ENCODE assay signal across 8 cellular contexts in genomic region chr15:34341922-34342736, GRCh38. TPM values are rescaled to one million over a fixed set of nuclear protein-coding genes. Genes with fewer than 3 reads are reported as not detected.
A peak's percentile ranks its signal among the peaks of the same experiment; 100 is the strongest.
DNase-seq lines count a peak whose midpoint lies in the region; ATAC-seq, FAIRE-seq and TF ChIP-seq lines count a peak whose summit lies in the region.

No MANE protein-coding gene starts in this region.

- H2BK120ac ChIP-seq in IMR-90 (ENCODE audit: low read depth, low read length) = no peak overlapping the region

- H3K4me3 ChIP-seq in AG10803 (ENCODE audit: low read length) = peak overlapping the region; percentile 99
- H3K4me3 ChIP-seq in IMR-90 (ENCODE audit: insufficient read depth, low read depth, low read length) = peak overlapping the region; percentile 90
- peak overlapping the region; percentile 94 for H3K4me3 ChIP-seq in choroid plexus epithelial cell (ENCODE audit: low read depth, low read length)
- H3K4me3 ChIP-seq in muscle layer of duodenum (ENCODE audit: low read depth in 1 of 2, low read length in 2 of 2) = peak overlapping the region; percentile 76 to 92

- BruUV-seq in IMR-90 (replicated peaks; lab: Mats Ljungman, UMichigan) = TSS peak; percentile 78

- intact Hi-C loops in IMR-90 (cut with micrococcal nuclease) = no loop called here

- H4K91ac ChIP-seq in IMR-90 (ENCODE audit: insufficient read depth, low read depth, low read length) = 0 out of 2 replicates have a peak overlapping the region, but pooled peaks have one; percentile 16

- H2BK20ac ChIP-seq in IMR-90 (ENCODE audit: low read depth, low read length) = no peak overlapping the region

- FAIRE-seq in GM12892 (lab: Jason Lieb, UNC) (no peak), GM12891 (lab: Jason Lieb, UNC) (no peak)

- H3K27ac ChIP-seq in IMR-90 (ENCODE audit: insufficient read depth, low read length) = peak overlapping the region; percentile 90
- H3K27ac ChIP-seq in muscle layer of duodenum (ENCODE audit: low read length) = peak overlapping the region; percentile 95

- H2BK5ac ChIP-seq in IMR-90 (ENCODE audit: low read depth, low read length, poor library complexity, severe bottlenecking) = no peak overlapping the region

- no peak for DNase-seq in AG10803 (ENCODE audit: low read depth)
- no peak for DNase-seq in IMR-90
- DNase-seq in choroid plexus epithelial cell (ENCODE audit: low read depth) = no peak
- no peak for DNase-seq in GM12892 (ENCODE audit: insufficient read length)
- no peak for DNase-seq in stimulated activated CD4-positive, alpha-beta T cell treated with anti-CD3 and anti-CD28 coated beads, Interleukin-4, amount 100 ng/mL, for 24 hours
- no peak for DNase-seq in GM12891 (ENCODE audit: insufficient read length, low spot score)
- no peak for DNase-seq in hippocampal formation (lab: John Stamatoyannopoulos, UW)

- H3K9me1 ChIP-seq in IMR-90 (ENCODE audit: insufficient read depth, low read length) = 0 out of 2 replicates have a peak, but pooled peaks cover 3% of the 10 kb centered on the region

- TF ChIP-seq RAD21 in IMR-90 (IDR thresholded peaks at IDR 0.05; ENCODE audit: low read length) = no peak

- WGBS in IMR-90 (ENCODE audit: extremely low coverage in 2 of 2, insufficient read length in 1 of 2), 2 experiments = 66% methylated on average over 13 of the region's 36 CpGs; no CpG with 5 or more reads in 1 of the 2 experiments

- H3K18ac ChIP-seq in IMR-90 (ENCODE audit: low read depth, low read length) = no peak overlapping the region

- dilution Hi-C loops in IMR-90 (cut with HindIII; ENCODE audit: low sequenced_read_pairs, unreplicated experiment) = no loop called here

- H3K14ac ChIP-seq in IMR-90 (replicated peaks; ENCODE audit: low read depth, low read length) = no peak overlapping the region

- H3K4me1 ChIP-seq in IMR-90 (ENCODE audit: control insufficient read depth, insufficient read depth, low read length) (peaks cover 4% of the 10 kb centered on the region), muscle layer of duodenum (ENCODE audit: control insufficient read depth in 1 of 2, insufficient read depth in 2 of 2, low read length in 2 of 2) (peaks cover 0 to 11% of the 10 kb centered on the region in 2 donors)

- POLR2A ChIA-PET in IMR-90 (lab: Charles Lee; ENCODE audit: unreplicated experiment) = interaction anchor here (0.6 to 0.7 kb wide), 2 partner anchors 30 to 245 kb away, joined by 3 to 16 read pairs; no protein-coding TSS in a partner anchor

- peak overlapping the region; percentile 76 for H3K4me2 ChIP-seq in IMR-90 (ENCODE audit: low read depth, low read length)

- peak overlapping the region; percentile 77 for H2AK9ac ChIP-seq in IMR-90 (replicated peaks; ENCODE audit: low read depth, low read length, poor library complexity)

- no peak overlapping the region for H3K56ac ChIP-seq in IMR-90 (ENCODE audit: extremely low read depth, insufficient read depth, low read length)

- H3K27me3 ChIP-seq in IMR-90 (ENCODE audit: control insufficient read depth, insufficient read depth, low read length) = no peaks in the 10 kb centered on the region
- no peaks in the 10 kb centered on the region for H3K27me3 ChIP-seq in muscle layer of duodenum (ENCODE audit: low read depth, low read length)

- H3K9me3 ChIP-seq in IMR-90 (ENCODE audit: control insufficient read depth, insufficient read depth, low read length) = no peaks in the 10 kb centered on the region
- H3K9me3 ChIP-seq in muscle layer of duodenum (ENCODE audit: control insufficient read depth in 1 of 2, low read length in 2 of 2) = no peaks in the 10 kb centered on the region

- H4K8ac ChIP-seq in IMR-90 (ENCODE audit: low read depth in 2 of 2, low read length in 2 of 2) = peak overlapping the region in 1 of 2 experiments; percentile 97; a peak in 2 of 4 replicates

- no peak overlapping the region for H3K23ac ChIP-seq in IMR-90 (ENCODE audit: low read depth, low read length)

- CTCF ChIA-PET in IMR-90 (lab: Yijun Ruan, JAX) = interaction anchor here (0.6 to 1.4 kb wide), 3 partner anchors 25 to 246 kb away, joined by 3 to 5 read pairs (median 4); partner anchors contain the start of gene LPCAT4

- H2AK5ac ChIP-seq in IMR-90 (ENCODE audit: low read depth, low read length) = peak overlapping the region; percentile 7; the same call in 1 of the 2 replicates

- in situ Hi-C loops in IMR-90 (cut with MboI; ENCODE audit: low sequenced_read_pairs) = no loop called here

- H3K79me1 ChIP-seq in IMR-90 (ENCODE audit: low read depth in 1 of 2, low read length in 2 of 2) = peaks cover 2 to 28% of the 10 kb centered on the region in 2 experiments; a peak in 3 of 4 replicates

- peak overlapping the region; percentile 96 for H3K9ac ChIP-seq in IMR-90 (ENCODE audit: low read depth, low read length)

- peaks cover 7% of the 10 kb centered on the region for H3K36me3 ChIP-seq in IMR-90 (ENCODE audit: control insufficient read depth, insufficient read depth, low read length)
- H3K36me3 ChIP-seq in muscle layer of duodenum (ENCODE audit: control insufficient read depth in 1 of 2, insufficient read depth in 2 of 2, low read length in 2 of 2) = no peaks in the 10 kb centered on the region

- ATAC-seq in IMR-90 (ENCODE audit: low read depth) = no peak

- TF ChIP-seq CTCF in AG10803 (conservative IDR thresholded peaks at IDR 0.05; ENCODE audit: low read length) (no peak), IMR-90 (conservative IDR thresholded peaks at IDR 0.05; ENCODE audit: low read depth, low read length) (no peak), choroid plexus epithelial cell (conservative IDR thresholded peaks at IDR 0.05; ENCODE audit: low read depth, low read length) (no peak)

- H3K4ac ChIP-seq in IMR-90 (ENCODE audit: low read depth, low read length) = peak overlapping the region; percentile 98; the same call in 1 of the 2 replicates

- H4K5ac ChIP-seq in IMR-90 (ENCODE audit: low read depth, low read length) = no peak overlapping the region

- peaks cover 3% of the 10 kb centered on the region; the same call in 1 of the 2 replicates for H4K20me1 ChIP-seq in IMR-90 (ENCODE audit: insufficient read depth, low read length)

- no peak for TF ChIP-seq POLR2A in IMR-90 (IDR thresholded peaks at IDR 0.05; ENCODE audit: low read depth, low read length)
- TF ChIP-seq POLR2A in GM12892 (IDR thresholded peaks at IDR 0.05; ENCODE audit: low read depth, low read length) = no peak
- no peak for TF ChIP-seq POLR2A in GM12891 (IDR thresholded peaks at IDR 0.05; ENCODE audit: low read depth, low read length)

- no peak overlapping the region for H2BK15ac ChIP-seq in IMR-90 (ENCODE audit: low read depth, low read length)

- H2AFZ ChIP-seq in IMR-90 (replicated peaks; ENCODE audit: low read length, poor library complexity) = peak overlapping the region; percentile 94

TF ChIP-seq in IMR-90, 13 proteins besides CTCF, POLR2A, EP300 and RAD21 (continues in another document):
- TF ChIP-seq SMC3 (IDR thresholded peaks at IDR 0.05; ENCODE audit: low read depth, low read length) (no peak), NFE2L2 (IDR thresholded peaks at IDR 0.05; ENCODE audit: low read depth, low read length) (no peak)
- TF ChIP-seq, protein P1, sequence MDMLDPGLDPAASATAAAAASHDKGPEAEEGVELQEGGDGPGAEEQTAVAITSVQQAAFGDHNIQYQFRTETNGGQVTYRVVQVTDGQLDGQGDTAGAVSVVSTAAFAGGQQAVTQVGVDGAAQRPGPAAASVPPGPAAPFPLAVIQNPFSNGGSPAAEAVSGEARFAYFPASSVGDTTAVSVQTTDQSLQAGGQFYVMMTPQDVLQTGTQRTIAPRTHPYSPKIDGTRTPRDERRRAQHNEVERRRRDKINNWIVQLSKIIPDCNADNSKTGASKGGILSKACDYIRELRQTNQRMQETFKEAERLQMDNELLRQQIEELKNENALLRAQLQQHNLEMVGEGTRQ (IDR thresholded peaks at IDR 0.05; ENCODE audit: low read depth, low read length) = no peak

TF ChIP-seq in GM12891, 5 proteins besides CTCF, POLR2A, EP300 and RAD21:
- TF ChIP-seq POU2F2 (IDR thresholded peaks at IDR 0.05; ENCODE audit: low read depth, low read length) = no peak
- TF ChIP-seq POLR2AphosphoS5 (IDR thresholded peaks at IDR 0.05; ENCODE audit: low read depth, low read length) = no peak
- TF ChIP-seq SPI1 (IDR thresholded peaks at IDR 0.05; ENCODE audit: low read depth, low read length) = no peak
- TF ChIP-seq TAF1 (IDR thresholded peaks at IDR 0.05; ENCODE audit: low read depth, low read length) = no peak
- no peak for TF ChIP-seq PAX5 (IDR thresholded peaks at IDR 0.05; ENCODE audit: insufficient read depth, low read length, severe bottlenecking)
TF ChIP-seq in GM12891: peak in this region for 0.

RNA-seq across cellular contexts. Expression of gene NOP10, which starts 0.8 kb away (rescaled TPM):
- total RNA-seq in IMR-90 (2012; rRNA removed) = 141 and 211 TPM in 2 replicates
- polyA plus RNA-seq in IMR-90 (2012; rRNA removed) = 444 and 468 TPM in 2 replicates
- 286 and 658 TPM in 2 replicates for polyA plus RNA-seq in IMR-90 (2012; cell fraction: cytosol; rRNA removed)
- polyA plus RNA-seq in IMR-90 (2012; cell fraction: nucleus; rRNA removed; ENCODE audit: low replicate concordance) = 88.7 and 109 TPM in 2 replicates
- polyA plus RNA-seq in GM12892 (2012; ENCODE audit: missing spikeins) = 274 TPM
- polyA plus RNA-seq in GM12891 (2012; ENCODE audit: low read depth, missing spikeins) = 309 TPM

RNA-seq across cellular contexts. Expression of gene NUTM1, which starts 1.0 kb away (rescaled TPM):
- not detected in 2 replicates for total RNA-seq in IMR-90 (2012; rRNA removed)
- not detected in 2 replicates for polyA plus RNA-seq in IMR-90 (2012; rRNA removed)
- polyA plus RNA-seq in IMR-90 (2012; cell fraction: cytosol; rRNA removed) = not detected in 2 replicates
- not detected in 2 replicates for polyA plus RNA-seq in IMR-90 (2012; cell fraction: nucleus; rRNA removed; ENCODE audit: low replicate concordance)
- not detected for polyA plus RNA-seq in GM12892 (2012; ENCODE audit: missing spikeins)
- polyA plus RNA-seq in GM12891 (2012; ENCODE audit: low read depth, missing spikeins) = 0.05 TPM

RNA-seq across cellular contexts. Expression of gene SLC12A6, which starts 4.5 kb away (rescaled TPM):
- 10.0 and 10.2 TPM in 2 replicates for total RNA-seq in IMR-90 (2012; rRNA removed)
- 6.9 and 7.7 TPM in 2 replicates for polyA plus RNA-seq in IMR-90 (2012; rRNA removed)
- 2.4 and 3.1 TPM in 2 replicates for polyA plus RNA-seq in IMR-90 (2012; cell fraction: cytosol; rRNA removed)
- polyA plus RNA-seq in IMR-90 (2012; cell fraction: nucleus; rRNA removed; ENCODE audit: low replicate concordance) = 7.6 and 25.4 TPM in 2 replicates
- polyA plus RNA-seq in GM12892 (2012; ENCODE audit: missing spikeins) = 24.0 TPM
- polyA plus RNA-seq in GM12891 (2012; ENCODE audit: low read depth, missing spikeins) = 17.6 TPM

RNA-seq across cellular contexts. Expression of gene LPCAT4, which starts 24.9 kb away (rescaled TPM):
- 3.8 and 3.9 TPM in 2 replicates for total RNA-seq in IMR-90 (2012; rRNA removed)
- polyA plus RNA-seq in IMR-90 (2012; rRNA removed) = 44.4 and 57.5 TPM in 2 replicates
- 29.3 and 36.8 TPM in 2 replicates for polyA plus RNA-seq in IMR-90 (2012; cell fraction: cytosol; rRNA removed)
- 120 and 164 TPM in 2 replicates for polyA plus RNA-seq in IMR-90 (2012; cell fraction: nucleus; rRNA removed; ENCODE audit: low replicate concordance)
- 33.3 TPM for polyA plus RNA-seq in GM12892 (2012; ENCODE audit: missing spikeins)
- 21.9 TPM for polyA plus RNA-seq in GM12891 (2012; ENCODE audit: low read depth, missing spikeins)
